In genomic region chr4:118344801-118345200, GRCh38 we compare ENCODE assay signal across 14 cellular contexts.
"Had no signal": no experiment of that assay in that cellular context is flagged by ENCODE, and none has a peak within 500 bp of the region (broad histone marks: within the 10 kb centered on the region; RNA-seq: fewer than 3 reads in every experiment).

No MANE protein-coding gene starts in this region.

- H3K9me3 ChIP-seq: gastrocnemius medialis, left ventricle myocardium inferior, pancreas had no signal

- H3K36me3 ChIP-seq: brain microvascular endothelial cell, gastrocnemius medialis, left ventricle myocardium inferior, neural progenitor cell, pancreas had no signal

- H3K27ac ChIP-seq: brain microvascular endothelial cell, gastrocnemius medialis, left ventricle myocardium inferior, neural progenitor cell, pancreas had no signal

- H3K9ac ChIP-seq: neural progenitor cell had no signal

- FAIRE-seq: endometrium, keratinocyte had no signal

- H3K4me3 ChIP-seq: gastrocnemius medialis, left ventricle myocardium inferior, neural progenitor cell, pancreas had no signal

- H3K27me3 ChIP-seq: brain microvascular endothelial cell, neural progenitor cell, pancreas had no signal

- H3K4me2 ChIP-seq: neural progenitor cell had no signal

- H3K4me1 ChIP-seq: gastrocnemius medialis, left ventricle myocardium inferior, neural progenitor cell had no signal

- DNase-seq: activated CD4-positive, alpha-beta memory T cell treated with anti-CD3 and anti-CD28 coated beads for 36 hours; activated CD4-positive, CD25-positive, alpha-beta regulatory T cell treated with anti-CD3 and anti-CD28 coated beads, Interleukin-2, amount 50 U/mL, for 72 hours; activated gamma-delta T cell treated with Interleukin-2 at 50 U/mL for 16 hours; activated naive CD8-positive, alpha-beta T cell treated with anti-CD3 and anti-CD28 coated beads for 36 hours; activated T-cell treated with anti-CD3 and anti-CD28 coated beads, Interleukin-2, amount 50 U/mL, for 48 hours; brain microvascular endothelial cell; cerebellar nuclear complex; gastrocnemius medialis; left ventricle myocardium inferior; pancreas; stimulated activated CD4-positive, alpha-beta T cell treated with anti-CD3 and anti-CD28 coated beads, Interleukin-4, amount 100 ng/mL, for 24 hours had no signal

- H2AFZ ChIP-seq: neural progenitor cell had no signal
